In genomic region chr15:25368855-25369254, GRCh38 we compare ENCODE assay signal across 19 cellular contexts.
DNase-seq lines count a peak whose midpoint lies in the region; ATAC-seq, FAIRE-seq and TF ChIP-seq lines count a peak whose summit lies in the region.
"Had no signal": no experiment of that assay in that cellular context is flagged by ENCODE, and none has a peak within 500 bp of the region (broad histone marks: within the 10 kb centered on the region; RNA-seq: fewer than 3 reads in every experiment).

No MANE protein-coding gene starts in this region.

- H3K9me3 Mint-ChIP-seq in MCF 10A (ENCODE audit: unreplicated experiment) (no peaks in the 10 kb centered on the region), astrocyte (ENCODE audit: unreplicated experiment) (no peaks in the 10 kb centered on the region)
- no peaks in the 10 kb centered on the region for H3K9me3 Mint-ChIP-seq in CD8-positive, alpha-beta memory T cell

- dilution Hi-C loops in mammary epithelial cell (cut with HindIII; ENCODE audit: low sequenced_read_pairs) = no loop called here

- CTCF ChIA-PET in mammary epithelial cell (lab: Charles Lee; ENCODE audit: low non-redundant PET) = no interaction called here
- CTCF ChIA-PET in MCF 10A (lab: Yijun Ruan, JAX) = interaction anchor here (0.6 to 1.7 kb wide), 2 partner anchors 25 to 82 kb away, joined by 3 to 5 read pairs; no protein-coding TSS in a partner anchor
- CTCF ChIA-PET in CD8-positive, alpha-beta memory T cell (lab: Charles Lee) = no interaction called here

- POLR2A ChIA-PET in MCF 10A (lab: Yijun Ruan, JAX) = interaction anchor here (0.5 to 1.7 kb wide), 4 partner anchors 10 to 46 kb away, joined by 3 to 5 read pairs (median 4); no protein-coding TSS in a partner anchor
- POLR2A ChIA-PET in CD8-positive, alpha-beta memory T cell (lab: Charles Lee) = no interaction called here

- ATAC-seq in HG02571 (IDR thresholded peaks at IDR 0.05; ENCODE audit: unreplicated experiment) = no peak
- ATAC-seq in GM18502 (IDR thresholded peaks at IDR 0.05; ENCODE audit: poor library complexity, unreplicated experiment) = no peak
- ATAC-seq: K562 had no signal

- H3K36me3 ChIP-seq in mammary epithelial cell (ENCODE audit: insufficient read depth, low read length) (peaks cover 7% of the 10 kb centered on the region), astrocyte (ENCODE audit: insufficient read depth, low read length) (peaks cover 13% of the 10 kb centered on the region)
- H3K36me3 ChIP-seq in CD8-positive, alpha-beta memory T cell (ENCODE audit: insufficient read depth, low read length) = peaks cover 23% of the 10 kb centered on the region

- no peak for TF ChIP-seq CTCF in mammary epithelial cell (conservative IDR thresholded peaks at IDR 0.05 in 1 of 2, IDR thresholded peaks at IDR 0.05 in 1 of 2; ENCODE audit: extremely low read depth in 1 of 2, insufficient read depth in 1 of 2, low read depth in 1 of 2, low read length in 2 of 2)
- no peak for TF ChIP-seq CTCF in MCF 10A (IDR thresholded peaks at IDR 0.05; ENCODE audit: unreplicated experiment)
- no peak for TF ChIP-seq CTCF in astrocyte (IDR thresholded peaks at IDR 0.05; ENCODE audit: insufficient read depth, low read depth, low read length)

- H3K9ac ChIP-seq in mammary epithelial cell (ENCODE audit: insufficient read depth, low read length) (no peak overlapping the region), astrocyte (ENCODE audit: low read length) (no peak overlapping the region)

- H3K79me2 ChIP-seq in mammary epithelial cell (ENCODE audit: insufficient read depth, low read length) (peaks cover 69% of the 10 kb centered on the region), astrocyte (ENCODE audit: insufficient read depth, low read length) (peaks cover 58% of the 10 kb centered on the region)

- H3K27me3 ChIP-seq in mammary epithelial cell (ENCODE audit: insufficient read depth, low read length) = no peaks in the 10 kb centered on the region
- no peaks in the 10 kb centered on the region for H3K27me3 ChIP-seq in astrocyte (ENCODE audit: insufficient read depth, low read length)
- no peaks in the 10 kb centered on the region for H3K27me3 ChIP-seq in CD8-positive, alpha-beta memory T cell (ENCODE audit: insufficient read depth, low read length, poor library complexity, severe bottlenecking)

- peak; percentile 5 for DNase-seq in mammary epithelial cell
- no peak for DNase-seq in MCF 10A (ENCODE audit: unreplicated experiment)
- DNase-seq in astrocyte (ENCODE audit: low read depth) = peak; percentile 86
- peak; percentile 72 for DNase-seq in kidney tubule cell (ENCODE audit: low spot score)
- DNase-seq in COLO829 (ENCODE audit: low spot score) = no peak
- no peak for DNase-seq in CD8-positive, alpha-beta memory T cell
- DNase-seq: Calu3, DMS79, NCI-H1092, NCI-H2107, NCI-H345, NCI-H526 treated with DMSO at 0.1 percent for 48 hours, SW 1271 had no signal

- no peak overlapping the region for H2AFZ ChIP-seq in mammary epithelial cell (ENCODE audit: low read depth, low read length)
- H2AFZ ChIP-seq in astrocyte (ENCODE audit: low read depth, low read length) = no peak overlapping the region

- BruUV-seq in mammary epithelial cell (replicated peaks; lab: Mats Ljungman, UMichigan) = no TSS peak
- no TSS peak for BruUV-seq in MCF 10A (replicated peaks; lab: Mats Ljungman, UMichigan)

- no peak overlapping the region for H3K4me3 Mint-ChIP-seq in MCF 10A (ENCODE audit: unreplicated experiment)
- no peak overlapping the region for H3K4me3 Mint-ChIP-seq in astrocyte (ENCODE audit: unreplicated experiment)
- H3K4me3 Mint-ChIP-seq in CD8-positive, alpha-beta memory T cell = no peak overlapping the region
- H3K4me3 Mint-ChIP-seq: CD14-positive monocyte had no signal

- H3K36me3 Mint-ChIP-seq in MCF 10A (ENCODE audit: insufficient read depth, unreplicated experiment) (peaks cover 46% of the 10 kb centered on the region), astrocyte (ENCODE audit: low read depth, unreplicated experiment) (peaks cover 12% of the 10 kb centered on the region)
- peaks cover 32 to 64% (median 33%) of the 10 kb centered on the region in 3 donors for H3K36me3 Mint-ChIP-seq in CD8-positive, alpha-beta memory T cell

- H3K4me1 ChIP-seq in mammary epithelial cell (ENCODE audit: insufficient read depth, low read length) (no peaks in the 10 kb centered on the region), astrocyte (ENCODE audit: insufficient read depth, low read length) (peaks cover 10% of the 10 kb centered on the region)
- H3K4me1 ChIP-seq in CD8-positive, alpha-beta memory T cell (ENCODE audit: insufficient read depth, low read length) = no peaks in the 10 kb centered on the region
- H3K4me1 ChIP-seq: HAP-1 had no signal

- in situ Hi-C loops in mammary epithelial cell (cut with MboI; ENCODE audit: low sequenced_read_pairs in 2 of 2) = no loop called here

- intact Hi-C loops in mammary epithelial cell (cut with micrococcal nuclease) (no loop called here), MCF 10A (cut with micrococcal nuclease) (no loop called here)

- FAIRE-seq in astrocyte (lab: Jason Lieb, UNC) = peak; percentile 52
- FAIRE-seq: K562 had no signal

- H3K27me3 Mint-ChIP-seq in MCF 10A (ENCODE audit: insufficient read depth, unreplicated experiment) (no peaks in the 10 kb centered on the region), astrocyte (ENCODE audit: low read depth, unreplicated experiment) (no peaks in the 10 kb centered on the region)
- no peaks in the 10 kb centered on the region for H3K27me3 Mint-ChIP-seq in CD8-positive, alpha-beta memory T cell

- WGBS in mammary epithelial cell (ENCODE audit: low coverage, missing lambda C conversion rate) = 92% methylated on average over 1 of the region's 1 CpG

- H3K9me3 ChIP-seq in mammary epithelial cell (replicated peaks; ENCODE audit: insufficient read depth, low read length) (no peaks in the 10 kb centered on the region), astrocyte (ENCODE audit: insufficient read depth, low read depth, low read length) (no peaks in the 10 kb centered on the region)
- H3K9me3 ChIP-seq in CD8-positive, alpha-beta memory T cell (ENCODE audit: low read length) = no peaks in the 10 kb centered on the region
- H3K9me3 ChIP-seq: HAP-1 had no signal

- no peak overlapping the region for H3K4me3 ChIP-seq in mammary epithelial cell (replicated peaks in 1 of 3; ENCODE audit: insufficient read depth in 1 of 3, low read depth in 2 of 3, low read length in 3 of 3)
- no peak overlapping the region for H3K4me3 ChIP-seq in astrocyte (ENCODE audit: insufficient read depth, low read depth, low read length)
- H3K4me3 ChIP-seq in CD8-positive, alpha-beta memory T cell (ENCODE audit: low read length) = no peak overlapping the region
- H3K4me3 ChIP-seq: HAP-1, K562 had no signal

- no peak overlapping the region for H3K27ac ChIP-seq in mammary epithelial cell (ENCODE audit: insufficient read depth, low read depth, low read length)
- no peak overlapping the region for H3K27ac ChIP-seq in astrocyte (ENCODE audit: low read depth, low read length)
- H3K27ac ChIP-seq in CD8-positive, alpha-beta memory T cell (ENCODE audit: low read depth, low read length) = no peak overlapping the region
- H3K27ac ChIP-seq: HL-60 had no signal

- H3K4me2 ChIP-seq in mammary epithelial cell (ENCODE audit: insufficient read depth, low read depth, low read length) (no peak overlapping the region), astrocyte (ENCODE audit: low read length) (peak overlapping the region; percentile 14)

- no peaks in the 10 kb centered on the region for H4K20me1 ChIP-seq in mammary epithelial cell (ENCODE audit: insufficient read depth, low read length)
- peaks cover 18% of the 10 kb centered on the region for H4K20me1 ChIP-seq in astrocyte (ENCODE audit: insufficient read depth, low read length)

- H3K27ac Mint-ChIP-seq in MCF 10A (ENCODE audit: low read depth, unreplicated experiment) (no peak overlapping the region), astrocyte (ENCODE audit: unreplicated experiment) (peak overlapping the region; percentile 86)
- peak overlapping the region in 2 of 8 donors; percentile 33 to 45 for H3K27ac Mint-ChIP-seq in CD8-positive, alpha-beta memory T cell
- H3K27ac Mint-ChIP-seq: CD14-positive monocyte had no signal

- H3K4me1 Mint-ChIP-seq in MCF 10A (ENCODE audit: insufficient read depth, unreplicated experiment) = peaks cover 8% of the 10 kb centered on the region
- peaks cover 28% of the 10 kb centered on the region for H3K4me1 Mint-ChIP-seq in astrocyte (ENCODE audit: low read depth, unreplicated experiment)
- H3K4me1 Mint-ChIP-seq in CD8-positive, alpha-beta memory T cell = peaks cover 35 to 68% (median 60%) of the 10 kb centered on the region in 3 donors

Comparison
In these comparisons a context has a peak if more than half of its experiments do, and no peak if none do; other contexts are left out.
1. DNase-seq: peak in mammary epithelial cell (single experiment), astrocyte (single experiment) and kidney tubule cell (single experiment); none in MCF 10A (single experiment), COLO829 (single experiment) and CD8-positive, alpha-beta memory T cell (0 of 5).